20 cellular contexts compared by ENCODE assay signal in the genomic region with DNA sequence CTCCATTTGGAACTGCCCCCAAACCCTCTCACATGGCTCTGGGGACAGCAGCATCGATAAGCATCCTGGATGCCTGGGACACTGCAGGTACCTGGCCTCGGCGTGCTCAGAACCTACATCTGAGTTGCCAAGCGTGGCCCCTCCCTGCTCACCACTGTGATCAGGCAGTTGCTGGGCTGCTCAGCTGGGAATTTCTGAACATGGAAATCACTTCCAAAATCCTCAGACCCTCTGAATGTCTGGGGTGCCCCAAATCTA. TPM values are rescaled to one million over a fixed set of nuclear protein-coding genes. Genes with fewer than 3 reads are reported as not detected.
"Had no signal": no experiment of that assay in that cellular context is flagged by ENCODE, and none has a peak within 500 bp of the region (broad histone marks: within the 10 kb centered on the region; RNA-seq: fewer than 3 reads in every experiment).

No MANE protein-coding gene starts in this region.

- DNase-seq: KBM-7, MG63, NCI-H1092 treated with DMSO at 0.1 percent for 48 hours, NCI-H1436, NCI-H187, NCI-H2029, NCI-H2081 treated with DMSO at 0.1 percent for 48 hours, NCI-H2171, NCI-H226, NCI-H446, NCI-H510A, NCI-H524 treated with DMSO at 0.1 percent for 48 hours, NCI-H69, NCI-H774, Right ventricle myocardium superior, RPMI8226, SIG-M5 had no signal

- H3K4me3 ChIP-seq: MG63, SJSA1, SK-N-MC had no signal

- H3K36me3 ChIP-seq: MG63, SJSA1 had no signal

- H3K27me3 ChIP-seq: MG63, SJSA1 had no signal

- H3K9me3 ChIP-seq: MG63, SJSA1 had no signal

- H3K27ac ChIP-seq: SJSA1, SK-N-MC had no signal

RNA-seq across cellular contexts. Expression of gene CDH5, which starts 6.3 kb away (rescaled TPM):
- total RNA-seq: HT-29, SJSA1 had no signal

RNA-seq across cellular contexts. Expression of gene BEAN1, which starts 54.3 kb away (rescaled TPM):
- total RNA-seq: HT-29, SJSA1 had no signal
